Comparison of ENCODE assay signal across 27 cellular contexts in the genomic region with DNA sequence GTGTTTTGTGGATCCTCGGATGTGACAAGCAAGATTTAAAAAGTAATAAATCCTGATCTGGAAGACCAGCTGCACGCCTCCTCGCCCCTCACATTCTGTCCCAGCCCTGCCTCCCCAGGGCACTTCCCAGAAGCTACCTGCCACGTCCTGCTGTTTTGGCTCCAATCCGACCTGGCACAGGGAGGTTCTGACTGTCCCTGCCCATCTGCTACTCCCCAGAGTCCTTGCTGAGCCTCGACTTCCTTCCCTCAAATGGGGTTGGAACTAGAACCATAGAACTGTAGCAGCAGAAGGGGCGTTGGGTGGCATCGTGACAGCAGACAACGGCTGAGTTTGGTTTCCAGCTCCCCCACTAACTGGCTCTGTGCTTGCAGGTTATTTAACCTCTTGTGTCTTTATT.
DNase-seq lines count a peak whose midpoint lies in the region; ATAC-seq and TF ChIP-seq lines count a peak whose summit lies in the region.
"Had no signal": no experiment of that assay in that cellular context is flagged by ENCODE, and none has a peak within 500 bp of the region (broad histone marks: within the 10 kb centered on the region; RNA-seq: fewer than 3 reads in every experiment).

No MANE protein-coding gene starts in this region.

- 82 to 91% (median 89%) methylated on average over 9 of the region's 9 CpGs for WGBS in stomach, 5 donors

- intact Hi-C loops in lower lobe of right lung (cut with DNase I) (no loop called here), stomach (cut with DNase I; ENCODE audit: low total_unique reads) (no loop called here)

- no peak for TF ChIP-seq POLR2A in stomach (IDR thresholded peaks at IDR 0.05)

- H3K4me1 Mint-ChIP-seq in activated naive CD4-positive, alpha-beta T cell treated with anti-CD3 and anti-CD28 coated beads, Interleukin-2, amount 10 ng/mL, durations not matched to agents 7 days and 5 days, result no peaks in the 10 kb centered on the region
- H3K4me1 Mint-ChIP-seq: activated naive CD8-positive, alpha-beta T cell treated with anti-CD3 and anti-CD28 coated beads for 36 hours; B cell; CD8-positive, alpha-beta memory T cell; stimulated activated naive CD8-positive, alpha-beta T cell treated with anti-CD3 and anti-CD28 coated beads, Interleukin-15, amount 100 ng/mL, for 72 hours had no signal

- H3K27me3 ChIP-seq in RWPE2 (ENCODE audit: insufficient read depth, poor library complexity, severe bottlenecking), result no peaks in the 10 kb centered on the region
- H3K27me3 ChIP-seq in lower lobe of right lung (ENCODE audit: low read depth), result no peaks in the 10 kb centered on the region
- no peaks in the 10 kb centered on the region for H3K27me3 ChIP-seq in stomach
- H3K27me3 ChIP-seq: cardiac muscle cell, thyroid gland had no signal

- H3K9me3 ChIP-seq in RWPE2 (ENCODE audit: severe bottlenecking) (no peaks in the 10 kb centered on the region), lower lobe of right lung (no peaks in the 10 kb centered on the region), stomach (no peaks in the 10 kb centered on the region)
- H3K9me3 ChIP-seq: thyroid gland had no signal

- no peak overlapping the region for H3K4me3 Mint-ChIP-seq in activated naive CD4-positive, alpha-beta T cell treated with anti-CD3 and anti-CD28 coated beads, Interleukin-2, amount 10 ng/mL, durations not matched to agents 7 days and 5 days
- H3K4me3 Mint-ChIP-seq: activated CD8-positive, alpha-beta T cell treated with anti-CD3 and anti-CD28 coated beads, Interleukin-2, amount 10 ng/mL, durations not matched to agents 7 days and 5 days; activated naive CD8-positive, alpha-beta T cell treated with anti-CD3 and anti-CD28 coated beads for 36 hours; B cell; CD8-positive, alpha-beta memory T cell; nephron progenitor cell; stimulated activated naive CD8-positive, alpha-beta T cell treated with anti-CD3 and anti-CD28 coated beads, Interleukin-15, amount 100 ng/mL, for 72 hours had no signal

- CTCF ChIA-PET in activated naive CD4-positive, alpha-beta T cell treated with anti-CD3 and anti-CD28 coated beads, Interleukin-2, amount 10 ng/mL, durations not matched to agents 7 days and 5 days (lab: Charles Lee), result no interaction called here

- peak; percentile 2 for DNase-seq in activated naive CD4-positive, alpha-beta T cell treated with anti-CD3 and anti-CD28 coated beads, Interleukin-2, amount 10 ng/mL, durations not matched to agents 7 days and 5 days
- no peak for DNase-seq in activated naive CD4-positive, alpha-beta T cell treated with Interleukin-2 at 50 U/mL for 16 hours
- DNase-seq in RWPE2 (ENCODE audit: low spot score), result peak; percentile 23
- DNase-seq in lower lobe of right lung, result peak; percentile 22
- peak; percentile 15 for DNase-seq in stomach
- DNase-seq in AML-193 (lab: John Stamatoyannopoulos, UW), result no peak
- DNase-seq in mucosa of gallbladder (ENCODE audit: low spot score), result no peak
- no peak for DNase-seq in 8988T
- DNase-seq: activated CD4-positive, alpha-beta T cell treated with anti-CD3 and anti-CD28 coated beads for 1 hour; activated CD8-positive, alpha-beta T cell treated with anti-CD3 and anti-CD28 coated beads, Interleukin-2, amount 10 ng/mL, durations not matched to agents 7 days and 5 days; activated naive CD8-positive, alpha-beta T cell treated with anti-CD3 and anti-CD28 coated beads for 36 hours; erythroblast; NCI-H1048; NCI-H187; NCI-H526; nephron progenitor cell; NK-92 treated with Interleukin-12 subunit alpha and Interleukin-12 subunit beta, amount 100 ng/mL, for 24 hours; right cardiac atrium; stimulated activated CD4-positive, alpha-beta T cell treated with anti-CD3 and anti-CD28 coated beads, Interleukin-12 subunit alpha, Interleukin-12 subunit beta, amount 100 ng/mL, for 4 hours; stimulated activated CD4-positive, alpha-beta T cell treated with anti-CD3 and anti-CD28 coated beads, Interleukin-2, amount 100 ng/mL, for 48 hours; T-helper 2 cell; thyroid gland had no signal

- ATAC-seq in RWPE2 (ENCODE audit: low read depth), result no peak
- ATAC-seq in lower lobe of right lung, result no peak
- ATAC-seq: activated CD8-positive, alpha-beta T cell treated with anti-CD3 and anti-CD28 coated beads, Interleukin-2, amount 10 ng/mL, durations not matched to agents 7 days and 5 days; right cardiac atrium; stimulated activated naive CD8-positive, alpha-beta T cell treated with anti-CD3 and anti-CD28 coated beads, Interleukin-15, amount 100 ng/mL, for 72 hours had no signal

- no peaks in the 10 kb centered on the region for H3K36me3 Mint-ChIP-seq in activated naive CD4-positive, alpha-beta T cell treated with anti-CD3 and anti-CD28 coated beads, Interleukin-2, amount 10 ng/mL, durations not matched to agents 7 days and 5 days
- H3K36me3 Mint-ChIP-seq: activated naive CD8-positive, alpha-beta T cell treated with anti-CD3 and anti-CD28 coated beads for 36 hours; CD8-positive, alpha-beta memory T cell had no signal

- H3K27ac Mint-ChIP-seq in activated naive CD4-positive, alpha-beta T cell treated with anti-CD3 and anti-CD28 coated beads, Interleukin-2, amount 10 ng/mL, durations not matched to agents 7 days and 5 days, result no peak overlapping the region
- H3K27ac Mint-ChIP-seq: activated CD8-positive, alpha-beta T cell treated with anti-CD3 and anti-CD28 coated beads, Interleukin-2, amount 10 ng/mL, durations not matched to agents 7 days and 5 days; activated naive CD8-positive, alpha-beta T cell treated with anti-CD3 and anti-CD28 coated beads for 36 hours; activated T-helper 2 cell treated with anti-CD3 and anti-CD28 coated beads, Interferon-gamma antibody, Interleukin-2, Interleukin-4, amounts not matched to agents 10 μg/mL and 5 μg/mL and 100 μg/mL, durations not matched to agents 14 hours and 24 hours and 36 hours; B cell; stimulated activated naive CD8-positive, alpha-beta T cell treated with anti-CD3 and anti-CD28 coated beads, Interleukin-15, amount 100 ng/mL, for 72 hours had no signal

- H3K27ac ChIP-seq in RWPE2 (ENCODE audit: poor library complexity, severe bottlenecking), result no peak overlapping the region
- H3K27ac ChIP-seq in lower lobe of right lung, result peak overlapping the region; percentile 82
- no peak overlapping the region for H3K27ac ChIP-seq in stomach
- H3K27ac ChIP-seq: cardiac muscle cell, thyroid gland had no signal

- TF ChIP-seq CTCF in RWPE2 (IDR thresholded peaks at IDR 0.05; ENCODE audit: poor library complexity, severe bottlenecking) (no peak), lower lobe of right lung (IDR thresholded peaks at IDR 0.05) (no peak), stomach (IDR thresholded peaks at IDR 0.05) (no peak)

- H3K36me3 ChIP-seq in RWPE2 (ENCODE audit: low read depth) (no peaks in the 10 kb centered on the region), lower lobe of right lung (peaks cover 7% of the 10 kb centered on the region), stomach (peaks cover 0 to 54% (median 24%) of the 10 kb centered on the region in 4 donors)
- H3K36me3 ChIP-seq: cardiac muscle cell, thyroid gland had no signal

- no peaks in the 10 kb centered on the region for H3K9me3 Mint-ChIP-seq in activated naive CD4-positive, alpha-beta T cell treated with anti-CD3 and anti-CD28 coated beads, Interleukin-2, amount 10 ng/mL, durations not matched to agents 7 days and 5 days
- H3K9me3 Mint-ChIP-seq: activated naive CD8-positive, alpha-beta T cell treated with anti-CD3 and anti-CD28 coated beads for 36 hours; activated T-helper 2 cell treated with anti-CD3 and anti-CD28 coated beads, Interferon-gamma antibody, Interleukin-2, Interleukin-4, amounts not matched to agents 10 μg/mL and 5 μg/mL and 100 μg/mL, durations not matched to agents 14 hours and 24 hours and 36 hours; CD8-positive, alpha-beta memory T cell; stimulated activated naive CD8-positive, alpha-beta T cell treated with anti-CD3 and anti-CD28 coated beads, Interleukin-15, amount 100 ng/mL, for 72 hours had no signal

- H3K4me1 ChIP-seq in RWPE2 (ENCODE audit: insufficient read depth, poor library complexity, severe bottlenecking) (no peaks in the 10 kb centered on the region), lower lobe of right lung (peaks cover 19% of the 10 kb centered on the region), stomach (no peaks in the 10 kb centered on the region)
- H3K4me1 ChIP-seq: thyroid gland had no signal

- H3K27me3 Mint-ChIP-seq in activated naive CD4-positive, alpha-beta T cell treated with anti-CD3 and anti-CD28 coated beads, Interleukin-2, amount 10 ng/mL, durations not matched to agents 7 days and 5 days, result no peaks in the 10 kb centered on the region
- H3K27me3 Mint-ChIP-seq: activated naive CD8-positive, alpha-beta T cell treated with anti-CD3 and anti-CD28 coated beads for 36 hours; B cell; stimulated activated naive CD8-positive, alpha-beta T cell treated with anti-CD3 and anti-CD28 coated beads, Interleukin-15, amount 100 ng/mL, for 72 hours had no signal

- no peak for TF ChIP-seq EP300 in stomach (IDR thresholded peaks at IDR 0.05)

- H3K4me3 ChIP-seq in RWPE2 (ENCODE audit: severe bottlenecking), result no peak overlapping the region
- no peak overlapping the region for H3K4me3 ChIP-seq in lower lobe of right lung
- no peak overlapping the region for H3K4me3 ChIP-seq in stomach
- H3K4me3 ChIP-seq: cardiac muscle cell, thyroid gland had no signal

Comparison
In these comparisons a context has a peak if more than half of its experiments do, and no peak if none do; other contexts are left out.
1. DNase-seq: peak in activated naive CD4-positive, alpha-beta T cell treated with anti-CD3 and anti-CD28 coated beads, Interleukin-2, amount 10 ng/mL, durations not matched to agents 7 days and 5 days (single experiment), RWPE2 (single experiment), lower lobe of right lung (single experiment) and stomach (single experiment); none in activated naive CD4-positive, alpha-beta T cell treated with Interleukin-2 at 50 U/mL for 16 hours (single experiment), AML-193 (0 of 2), mucosa of gallbladder (single experiment) and 8988T (single experiment).